ENCODE assay signal across 40 cellular contexts in the genomic region with DNA sequence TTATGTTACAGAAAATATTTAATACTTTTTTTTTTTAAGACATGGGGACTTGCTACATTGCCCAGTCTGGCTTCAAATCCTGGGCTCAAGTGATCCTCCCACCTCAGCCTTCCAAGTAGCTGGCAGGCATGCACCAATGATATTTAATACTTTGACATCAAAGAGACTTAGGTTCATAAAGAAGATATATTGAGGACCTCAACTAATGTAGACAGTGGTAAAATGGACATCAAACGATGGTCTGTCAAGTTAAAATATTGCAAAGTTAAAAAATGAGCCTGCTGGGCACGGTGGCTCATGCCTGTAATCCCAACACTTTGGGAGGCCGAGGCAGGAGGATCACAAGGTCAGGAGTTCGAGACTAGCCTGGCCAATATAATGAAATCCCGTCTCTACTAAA.
"Had no signal": no experiment of that assay in that cellular context is flagged by ENCODE, and none has a peak within 500 bp of the region (broad histone marks: within the 10 kb centered on the region; RNA-seq: fewer than 3 reads in every experiment).

No MANE protein-coding gene starts in this region.

- H3K27me3 ChIP-seq: adrenal gland, ascending aorta, body of pancreas, brain microvascular endothelial cell, breast epithelium, cardiac muscle cell had no signal

- H3K4me3 ChIP-seq: adrenal gland, ascending aorta, body of pancreas, breast epithelium, cardiac muscle cell had no signal

- H3K4me1 ChIP-seq: adrenal gland, ascending aorta, body of pancreas, breast epithelium had no signal

- FAIRE-seq: astrocyte, bronchial epithelial cell had no signal

- H3K27ac Mint-ChIP-seq: activated naive CD4-positive, alpha-beta T cell treated with anti-CD3 and anti-CD28 coated beads for 36 hours; activated naive CD4-positive, alpha-beta T cell treated with anti-CD3 and anti-CD28 coated beads, Interleukin-2, amount 10 ng/mL, durations not matched to agents 7 days and 5 days; activated naive CD4-positive, alpha-beta T cell treated with anti-CD3 and anti-CD28 coated beads, Interleukin-2, amount 50 U/mL, for 24 hours; activated naive CD8-positive, alpha-beta T cell treated with anti-CD3 and anti-CD28 coated beads, Interleukin-2, amount 10 ng/mL, durations not matched to agents 7 days and 5 days; activated naive CD8-positive, alpha-beta T cell treated with anti-CD3 and anti-CD28 coated beads, Interleukin-2, amount 50 U/mL, for 24 hours; activated T-cell treated with anti-CD3 and anti-CD28 coated beads, Interleukin-2, amount 50 U/mL, for 72 hours; activated T-helper 1 cell treated with anti-CD3 and anti-CD28 coated beads, Interleukin-12 subunit alpha, Interleukin-12 subunit beta, Interleukin-2, Interleukin-4 antibody, amounts not matched to agents 30 ng/mL and 10 ng/mL and 1 ng/mL, durations not matched to agents 14 hours and 24 hours and 36 hours; activated T-helper 17 cell treated with anti-CD3 and anti-CD28 coated beads, Interleukin-2, amount 50 U/mL, for 72 hours; activated T-helper 2 cell treated with anti-CD3 and anti-CD28 coated beads, Interferon-gamma antibody, Interleukin-2, Interleukin-4, amounts not matched to agents 10 μg/mL and 5 μg/mL and 100 μg/mL, durations not matched to agents 14 hours and 24 hours and 36 hours; brain had no signal

- DNase-seq: activated effector memory CD4-positive, alpha-beta T cell treated with anti-CD3 and anti-CD28 coated beads, Interleukin-2, amount 50 U/mL, for 16 hours; activated effector memory CD4-positive, alpha-beta T cell treated with Interleukin-2 at 50 U/mL for 16 hours; activated gamma-delta T cell; activated gamma-delta T cell treated with Interleukin-2 at 50 U/mL for 16 hours; activated naive CD4-positive, alpha-beta T cell; activated naive CD4-positive, alpha-beta T cell treated with anti-CD3 and anti-CD28 coated beads for 36 hours; activated naive CD4-positive, alpha-beta T cell treated with anti-CD3 and anti-CD28 coated beads, Interleukin-2, amount 10 ng/mL, durations not matched to agents 7 days and 5 days; activated naive CD4-positive, alpha-beta T cell treated with anti-CD3 and anti-CD28 coated beads, Interleukin-2, amount 50 U/mL, for 16 hours; activated naive CD4-positive, alpha-beta T cell treated with Interleukin-2 at 50 U/mL for 16 hours; activated naive CD8-positive, alpha-beta T cell treated with anti-CD3 and anti-CD28 coated beads for 36 hours; activated naive CD8-positive, alpha-beta T cell treated with anti-CD3 and anti-CD28 coated beads, Interleukin-2, amount 10 ng/mL, durations not matched to agents 7 days and 5 days; activated naive CD8-positive, alpha-beta T cell treated with anti-CD3 and anti-CD28 coated beads, Interleukin-2, amount 50 U/mL, for 24 hours; activated T-cell treated with anti-CD3 and anti-CD28 coated beads, Interleukin-2, amount 50 U/mL, for 1 hour; activated T-cell treated with anti-CD3 and anti-CD28 coated beads, Interleukin-2, amount 50 U/mL, for 24 hours; activated T-cell treated with anti-CD3 and anti-CD28 coated beads, Interleukin-2, amount 50 U/mL, for 4 hours; activated T-cell treated with anti-CD3 and anti-CD28 coated beads, Interleukin-2, amount 50 U/mL, for 48 hours; activated T-cell treated with anti-CD3 and anti-CD28 coated beads, Interleukin-2, amount 50 U/mL, for 72 hours; adrenal gland; amniotic stem cell; amygdala; anterior cingulate cortex; aorta; body of pancreas; brain microvascular endothelial cell; caudate nucleus; central memory CD4-positive, alpha-beta T cell; cerebellar nuclear complex had no signal

- H3K27ac ChIP-seq: adrenal gland, ascending aorta, body of pancreas, brain microvascular endothelial cell, breast epithelium, cardiac muscle cell had no signal

- H3K9me3 Mint-ChIP-seq: activated naive CD4-positive, alpha-beta T cell treated with anti-CD3 and anti-CD28 coated beads for 36 hours; activated naive CD4-positive, alpha-beta T cell treated with anti-CD3 and anti-CD28 coated beads, Interleukin-2, amount 10 ng/mL, durations not matched to agents 7 days and 5 days; activated naive CD4-positive, alpha-beta T cell treated with anti-CD3 and anti-CD28 coated beads, Interleukin-2, amount 50 U/mL, for 24 hours; activated naive CD4-positive, alpha-beta T cell treated with anti-CD3 and anti-CD28 coated beads, Interleukin-2, amount 50 U/mL, for 72 hours; activated naive CD8-positive, alpha-beta T cell treated with anti-CD3 and anti-CD28 coated beads for 36 hours; activated naive CD8-positive, alpha-beta T cell treated with anti-CD3 and anti-CD28 coated beads, Interleukin-2, amount 10 ng/mL, durations not matched to agents 7 days and 5 days; activated naive CD8-positive, alpha-beta T cell treated with anti-CD3 and anti-CD28 coated beads, Interleukin-2, amount 50 U/mL, for 24 hours; activated T-cell treated with anti-CD3 and anti-CD28 coated beads, Interleukin-2, amount 50 U/mL, for 24 hours; activated T-cell treated with anti-CD3 and anti-CD28 coated beads, Interleukin-2, amount 50 U/mL, for 4 hours; activated T-cell treated with anti-CD3 and anti-CD28 coated beads, Interleukin-2, amount 50 U/mL, for 72 hours; activated T-helper 1 cell treated with anti-CD3 and anti-CD28 coated beads, Interleukin-12 subunit alpha, Interleukin-12 subunit beta, Interleukin-2, Interleukin-4 antibody, amounts not matched to agents 30 ng/mL and 10 ng/mL and 1 ng/mL, durations not matched to agents 14 hours and 24 hours and 36 hours; activated T-helper 17 cell treated with anti-CD3 and anti-CD28 coated beads, Interleukin-2, amount 50 U/mL, for 72 hours; activated T-helper 2 cell treated with anti-CD3 and anti-CD28 coated beads, Interferon-gamma antibody, Interleukin-2, Interleukin-4, amounts not matched to agents 10 μg/mL and 5 μg/mL and 100 μg/mL, durations not matched to agents 14 hours and 24 hours and 36 hours; brain; central memory CD8-positive, alpha-beta T cell had no signal

- ATAC-seq: activated naive CD4-positive, alpha-beta T cell treated with anti-CD3 and anti-CD28 coated beads, Interleukin-2, amount 50 U/mL, for 72 hours; activated naive CD8-positive, alpha-beta T cell treated with anti-CD3 and anti-CD28 coated beads, Interleukin-2, amount 50 U/mL, for 24 hours; activated T-cell treated with anti-CD3 and anti-CD28 coated beads, Interleukin-2, amount 50 U/mL, for 4 hours; activated T-cell treated with anti-CD3 and anti-CD28 coated beads, Interleukin-2, amount 50 U/mL, for 72 hours; activated T-helper 17 cell treated with anti-CD3 and anti-CD28 coated beads, Interleukin-2, amount 50 U/mL, for 72 hours; body of pancreas had no signal

- H3K27me3 Mint-ChIP-seq: activated naive CD4-positive, alpha-beta T cell treated with anti-CD3 and anti-CD28 coated beads, Interleukin-2, amount 10 ng/mL, durations not matched to agents 7 days and 5 days; activated naive CD4-positive, alpha-beta T cell treated with anti-CD3 and anti-CD28 coated beads, Interleukin-2, amount 50 U/mL, for 24 hours; activated naive CD8-positive, alpha-beta T cell; activated naive CD8-positive, alpha-beta T cell treated with anti-CD3 and anti-CD28 coated beads for 36 hours; activated naive CD8-positive, alpha-beta T cell treated with anti-CD3 and anti-CD28 coated beads, Interleukin-2, amount 10 ng/mL, durations not matched to agents 7 days and 5 days; activated naive CD8-positive, alpha-beta T cell treated with anti-CD3 and anti-CD28 coated beads, Interleukin-2, amount 50 U/mL, for 24 hours; activated T-cell treated with anti-CD3 and anti-CD28 coated beads, Interleukin-2, amount 50 U/mL, for 24 hours; activated T-helper 17 cell treated with anti-CD3 and anti-CD28 coated beads, Interleukin-2, amount 50 U/mL, for 72 hours; brain; central memory CD8-positive, alpha-beta T cell had no signal

- H3K4me3 Mint-ChIP-seq: activated naive CD4-positive, alpha-beta T cell treated with anti-CD3 and anti-CD28 coated beads for 36 hours; activated naive CD4-positive, alpha-beta T cell treated with anti-CD3 and anti-CD28 coated beads, Interleukin-2, amount 10 ng/mL, durations not matched to agents 7 days and 5 days; activated naive CD4-positive, alpha-beta T cell treated with anti-CD3 and anti-CD28 coated beads, Interleukin-2, amount 50 U/mL, for 24 hours; activated naive CD8-positive, alpha-beta T cell; activated naive CD8-positive, alpha-beta T cell treated with anti-CD3 and anti-CD28 coated beads for 36 hours; activated naive CD8-positive, alpha-beta T cell treated with anti-CD3 and anti-CD28 coated beads, Interleukin-2, amount 10 ng/mL, durations not matched to agents 7 days and 5 days; activated naive CD8-positive, alpha-beta T cell treated with anti-CD3 and anti-CD28 coated beads, Interleukin-2, amount 50 U/mL, for 24 hours; activated T-cell treated with anti-CD3 and anti-CD28 coated beads, Interleukin-2, amount 50 U/mL, for 24 hours; activated T-cell treated with anti-CD3 and anti-CD28 coated beads, Interleukin-2, amount 50 U/mL, for 4 hours; activated T-cell treated with anti-CD3 and anti-CD28 coated beads, Interleukin-2, amount 50 U/mL, for 72 hours; activated T-helper 1 cell treated with anti-CD3 and anti-CD28 coated beads, Interleukin-12 subunit alpha, Interleukin-12 subunit beta, Interleukin-2, Interleukin-4 antibody, amounts not matched to agents 30 ng/mL and 10 ng/mL and 1 ng/mL, durations not matched to agents 14 hours and 24 hours and 36 hours; activated T-helper 17 cell treated with anti-CD3 and anti-CD28 coated beads, Interleukin-2, amount 50 U/mL, for 72 hours; brain; central memory CD8-positive, alpha-beta T cell had no signal

- H3K36me3 Mint-ChIP-seq: activated naive CD8-positive, alpha-beta T cell had no signal

- H3K9me3 ChIP-seq: adrenal gland, ascending aorta, body of pancreas, breast epithelium had no signal
